In genomic region chr5:139635191-139635590, GRCh38 we compare ENCODE assay signal across 2 cellular contexts.
TF ChIP-seq lines count a peak whose summit lies in the region.

No MANE protein-coding gene starts in this region.

TF ChIP-seq in A549, 52 proteins besides CTCF, POLR2A, EP300 and RAD21:
- TF ChIP-seq RFX5 (IDR thresholded peaks at IDR 0.05) (no peak), ESRRA (IDR thresholded peaks at IDR 0.05; ENCODE audit: borderline replicate concordance, low read length) (no peak), MAX (IDR thresholded peaks at IDR 0.05) (no peak), RNF2 (IDR thresholded peaks at IDR 0.05; ENCODE audit: borderline replicate concordance, low read depth) (no peak), HEYL (CRISPR knock-in tag; IDR thresholded peaks at IDR 0.05) (no peak), MAZ (IDR thresholded peaks at IDR 0.05; ENCODE audit: borderline replicate concordance, low read depth, low read length) (no peak), ATOH8 (CRISPR knock-in tag; IDR thresholded peaks at IDR 0.05; ENCODE audit: low read depth) (no peak), ELK1 (IDR thresholded peaks at IDR 0.05; ENCODE audit: low read depth, low read length) (no peak), KDM5A (IDR thresholded peaks at IDR 0.05) (no peak), POLR2AphosphoS2 (conservative IDR thresholded peaks at IDR 0.05; ENCODE audit: low read length) (no peak), USF2 (IDR thresholded peaks at IDR 0.05) (no peak), RCOR1 (IDR thresholded peaks at IDR 0.05; ENCODE audit: low read depth, low read length) (no peak), E2F6 (IDR thresholded peaks at IDR 0.05; ENCODE audit: borderline replicate concordance, low read depth) (no peak), HOXB13 (CRISPR knock-in tag; IDR thresholded peaks at IDR 0.05; ENCODE audit: low read depth) (no peak), TFCP2L1 (CRISPR knock-in tag; IDR thresholded peaks at IDR 0.05) (no peak), CBX2 (IDR thresholded peaks at IDR 0.05; ENCODE audit: borderline replicate concordance, low read depth) (no peak), CHD4 (IDR thresholded peaks at IDR 0.05; ENCODE audit: borderline replicate concordance) (no peak), HES2 (IDR thresholded peaks at IDR 0.05) (no peak), ZFP36 (IDR thresholded peaks at IDR 0.05; ENCODE audit: borderline replicate concordance, partially characterized antibody) (no peak), FOSB (CRISPR knock-in tag; IDR thresholded peaks at IDR 0.05) (no peak)

TF ChIP-seq in IMR-90, 13 proteins besides CTCF, POLR2A, EP300 and RAD21:
- TF ChIP-seq RFX5 (IDR thresholded peaks at IDR 0.05; ENCODE audit: low read depth, low read length): no peak
- no peak for TF ChIP-seq MXI1 (IDR thresholded peaks at IDR 0.05; ENCODE audit: borderline replicate concordance, low read depth, low read length)
- TF ChIP-seq MAFK (IDR thresholded peaks at IDR 0.05; ENCODE audit: low read depth, low read length): no peak
- TF ChIP-seq CHD1 (IDR thresholded peaks at IDR 0.05; ENCODE audit: low read depth, low read length): no peak
- TF ChIP-seq FOS (IDR thresholded peaks at IDR 0.05; ENCODE audit: low read depth, low read length): no peak
- TF ChIP-seq MAZ (IDR thresholded peaks at IDR 0.05; ENCODE audit: borderline replicate concordance, low read depth, low read length): no peak
- TF ChIP-seq RCOR1 (IDR thresholded peaks at IDR 0.05; ENCODE audit: insufficient replicate concordance, low read length): no peak
- no peak for TF ChIP-seq ELK1 (IDR thresholded peaks at IDR 0.05; ENCODE audit: borderline replicate concordance, low read depth, low read length)
- TF ChIP-seq NFE2L2 (IDR thresholded peaks at IDR 0.05; ENCODE audit: low read depth, low read length): no peak
- no peak for TF ChIP-seq CEBPB (IDR thresholded peaks at IDR 0.05; ENCODE audit: low read depth, low read length)
- TF ChIP-seq USF2 (IDR thresholded peaks at IDR 0.05; ENCODE audit: low read depth, low read length): no peak
- no peak for TF ChIP-seq SMC3 (IDR thresholded peaks at IDR 0.05; ENCODE audit: low read depth, low read length)
TF ChIP-seq in IMR-90: peak in this region for 0.
